Comparison of ENCODE assay signal across 24 cellular contexts in the genomic region with DNA sequence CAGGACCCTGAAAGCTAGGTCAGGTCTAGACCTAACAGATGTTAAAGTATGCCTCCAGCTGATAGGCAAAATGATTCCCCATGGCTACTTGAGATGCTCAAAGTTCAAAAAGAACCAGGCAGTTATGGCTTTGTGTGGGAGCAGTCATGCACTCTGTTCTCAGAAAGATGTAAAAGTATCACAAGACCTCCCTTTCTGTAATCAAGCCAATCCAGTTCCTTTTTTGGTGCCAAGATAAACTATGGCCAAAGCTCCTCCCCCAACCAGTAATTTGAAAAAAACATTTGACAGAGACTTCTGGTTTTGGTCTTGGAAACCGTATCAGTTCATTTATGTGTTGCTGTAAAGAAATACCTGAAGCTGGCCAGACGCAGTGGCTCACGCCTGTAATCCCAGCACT. TPM values are rescaled to one million over a fixed set of nuclear protein-coding genes. Genes with fewer than 3 reads are reported as not detected.
DNase-seq lines count a peak whose midpoint lies in the region; TF ChIP-seq lines count a peak whose summit lies in the region.
"Had no signal": no experiment of that assay in that cellular context is flagged by ENCODE, and none has a peak within 500 bp of the region (broad histone marks: within the 10 kb centered on the region; RNA-seq: fewer than 3 reads in every experiment).

No MANE protein-coding gene starts in this region.

- H3K4me3 ChIP-seq in fibroblast of villous mesenchyme (ENCODE audit: low read depth, low read length): no peak overlapping the region
- H3K4me3 ChIP-seq: A549; BLaER1 treated with 17β-estradiol and CSF1 and Interleukin-3, amounts not matched to agents 10 nM and 100 nM; GM23248 had no signal

- DNase-seq in RPMI7951 (ENCODE audit: low read depth): peak; percentile 11
- peak; percentile 67 for DNase-seq in dermis blood vessel endothelial cell
- DNase-seq in fibroblast of villous mesenchyme (ENCODE audit: low read depth): peak; percentile 55
- DNase-seq in amniotic stem cell (lab: John Stamatoyannopoulos, UW): no peak
- no peak for DNase-seq in NCI-H446 (lab: John Stamatoyannopoulos, UW)
- DNase-seq in pons (ENCODE audit: low spot score): no peak
- no peak for DNase-seq in iPS-NIHi11 (ENCODE audit: low spot score)
- DNase-seq: AML-193; CD4-positive, alpha-beta T cell; GM23248; H7; Kasumi-1; NCI-H1092 treated with DMSO at 0.1 percent for 48 hours; NCI-H1436 treated with DMSO at 0.1 percent for 48 hours; NCI-H187 treated with DMSO at 0.1 percent for 48 hours; NCI-H2171 treated with DMSO at 0.1 percent for 48 hours; NCI-H524 treated with DMSO at 0.1 percent for 48 hours; NCI-H774; NK-92 treated with Interleukin-12 subunit alpha and Interleukin-12 subunit beta, amount 100 ng/mL, for 24 hours; SHP77 had no signal

- no peak for TF ChIP-seq CTCF in fibroblast of villous mesenchyme (IDR thresholded peaks at IDR 0.05; ENCODE audit: insufficient read depth, low read depth, low read length)

RNA-seq across cellular contexts. Expression of a gene that starts 51.4 kb away (rescaled TPM):
- total RNA-seq in RPMI7951 (2014; rRNA removed; shearing (Covaris generic)): 0.48 and 0.49 TPM in 2 replicates
- total RNA-seq in dermis blood vessel endothelial cell (0.19 and 101 TPM in 2 replicates), fibroblast of villous mesenchyme (88.5 and 115 TPM in 2 replicates)
- total RNA-seq: CD4-positive, alpha-beta T cell; G401; GM23248; H7; M059J had no signal

Comparison
In these comparisons a context has a peak if more than half of its experiments do, and no peak if none do; other contexts are left out.
1. DNase-seq: peak in RPMI7951 (single experiment), dermis blood vessel endothelial cell (single experiment) and fibroblast of villous mesenchyme (single experiment); none in amniotic stem cell (single experiment), NCI-H446 (0 of 2), pons (single experiment) and iPS-NIHi11 (single experiment).